ENCODE assay signal across 1 cellular context in genomic region chr19:53193534-53194222, GRCh38.
TF ChIP-seq lines count a peak whose summit lies in the region.

No MANE protein-coding gene starts in this region.

TF ChIP-seq in GM23338, 12 proteins besides CTCF, POLR2A, EP300 and RAD21:
- TF ChIP-seq ZNF462 (CRISPR knock-in tag; IDR thresholded peaks at IDR 0.05) = no peak
- no peak for TF ChIP-seq NANOG (IDR thresholded peaks at IDR 0.05; ENCODE audit: borderline replicate concordance)
- TF ChIP-seq ZNF331 (CRISPR knock-in tag; IDR thresholded peaks at IDR 0.05; ENCODE audit: low read depth) = no peak
- TF ChIP-seq STAT1 (IDR thresholded peaks at IDR 0.05; ENCODE audit: unreplicated experiment) = no peak
- TF ChIP-seq CREB1 (CRISPR knock-in tag; IDR thresholded peaks at IDR 0.05; ENCODE audit: low read depth) = no peak
- TF ChIP-seq POLR2AphosphoS5 (IDR thresholded peaks at IDR 0.05; ENCODE audit: low read depth) = no peak
- TF ChIP-seq ZNF114 (CRISPR knock-in tag; IDR thresholded peaks at IDR 0.05) = no peak
- TF ChIP-seq EZH2phosphoT487 (IDR thresholded peaks at IDR 0.05; ENCODE audit: unreplicated experiment) = no peak
- no peak for TF ChIP-seq ETS1 (IDR thresholded peaks at IDR 0.05)
- TF ChIP-seq EZH2 (IDR thresholded peaks at IDR 0.05; ENCODE audit: low read depth, unreplicated experiment) = no peak
TF ChIP-seq in GM23338: peak in this region for 0.
